Comparison of ENCODE assay signal across 17 cellular contexts in genomic region chr10:72063703-72064391, GRCh38. TPM values are rescaled to one million over a fixed set of nuclear protein-coding genes. Genes with fewer than 3 reads are reported as not detected.
A peak's percentile ranks its signal among the peaks of the same experiment; 100 is the strongest.
DNase-seq lines count a peak whose midpoint lies in the region; ATAC-seq, FAIRE-seq and TF ChIP-seq lines count a peak whose summit lies in the region.
"Had no signal": no experiment of that assay in that cellular context is flagged by ENCODE, and none has a peak within 500 bp of the region (broad histone marks: within the 10 kb centered on the region; RNA-seq: fewer than 3 reads in every experiment).

No MANE protein-coding gene starts in this region.

- H3K4me3 ChIP-seq in kidney (ENCODE audit: low read length in 2 of 2) (no peak overlapping the region), BE2C (ENCODE audit: low read depth, low read length) (no peak overlapping the region)
- H3K4me3 ChIP-seq: uterus had no signal

- H3K4me1 Mint-ChIP-seq in natural killer cell: peaks cover 0 to 13% of the 10 kb centered on the region in 2 donors
- no peaks in the 10 kb centered on the region for H3K4me1 Mint-ChIP-seq in natural killer cell treated with Interleukin-12 subunit alpha and Interleukin-12 subunit beta and Interleukin-15 and Interleukin-18, amount 100 ng/mL, for 72 hours (ENCODE audit: low read depth in 2 of 2)
- H3K4me1 Mint-ChIP-seq in activated naive CD8-positive, alpha-beta T cell treated with anti-CD3 and anti-CD28 coated beads for 36 hours: peaks cover 32% of the 10 kb centered on the region

- peak overlapping the region; percentile 16 to 66 for H3K27ac Mint-ChIP-seq in natural killer cell
- H3K27ac Mint-ChIP-seq in natural killer cell treated with Interleukin-12 subunit alpha and Interleukin-12 subunit beta and Interleukin-15 and Interleukin-18, amount 100 ng/mL, for 72 hours: peak overlapping the region in 1 of 2 donors; percentile 58
- H3K27ac Mint-ChIP-seq in activated naive CD8-positive, alpha-beta T cell treated with anti-CD3 and anti-CD28 coated beads for 36 hours: peak overlapping the region; percentile 71
- H3K27ac Mint-ChIP-seq: T-helper 1 cell treated with Interleukin-12 subunit alpha and Interleukin-12 subunit beta and Interleukin-4 antibody, amounts not matched to agents 30 μg/mL and 1 μg/mL, for 36 hours had no signal

- no peaks in the 10 kb centered on the region for H3K36me3 ChIP-seq in kidney (ENCODE audit: control insufficient read depth in 1 of 2, insufficient read depth in 2 of 2, low read length in 2 of 2)
- H3K36me3 ChIP-seq in BE2C: no peaks in the 10 kb centered on the region
- H3K36me3 ChIP-seq: uterus had no signal

- H3K4me1 ChIP-seq in kidney (ENCODE audit: control insufficient read depth in 1 of 2, insufficient read depth in 1 of 2, low read depth in 1 of 2, low read length in 2 of 2) (peaks cover 0 to 8% of the 10 kb centered on the region in 2 donors), BE2C (peaks cover 3% of the 10 kb centered on the region; the same call in 1 of the 2 replicates)
- H3K4me1 ChIP-seq: uterus had no signal

- H3K27ac ChIP-seq in kidney (ENCODE audit: low read depth in 2 of 2, low read length in 2 of 2): no peak overlapping the region
- H3K27ac ChIP-seq: uterus had no signal

- no peaks in the 10 kb centered on the region for H3K36me3 Mint-ChIP-seq in natural killer cell
- H3K36me3 Mint-ChIP-seq in natural killer cell treated with Interleukin-12 subunit alpha and Interleukin-12 subunit beta and Interleukin-15 and Interleukin-18, amount 100 ng/mL, for 72 hours: no peaks in the 10 kb centered on the region
- peaks cover 20% of the 10 kb centered on the region for H3K36me3 Mint-ChIP-seq in activated naive CD8-positive, alpha-beta T cell treated with anti-CD3 and anti-CD28 coated beads for 36 hours

- no peaks in the 10 kb centered on the region for H3K27me3 ChIP-seq in BE2C
- H3K27me3 ChIP-seq: uterus had no signal

- FAIRE-seq in kidney (lab: Jason Lieb, UNC): no peak
- FAIRE-seq: D721Med had no signal

- ATAC-seq in natural killer cell (no peak), HG03521 (IDR thresholded peaks at IDR 0.05; ENCODE audit: unreplicated experiment) (no peak), HG02973 (IDR thresholded peaks at IDR 0.05; ENCODE audit: unreplicated experiment) (no peak)
- ATAC-seq in natural killer cell treated with Interleukin-12 subunit alpha and Interleukin-12 subunit beta and Interleukin-15 and Interleukin-18, amount 100 ng/mL, for 72 hours: no peak

- H3K9me3 ChIP-seq in kidney (ENCODE audit: control insufficient read depth in 1 of 2, low read length in 2 of 2) (no peaks in the 10 kb centered on the region), BE2C (no peaks in the 10 kb centered on the region)
- H3K9me3 ChIP-seq: uterus had no signal

- H3K27me3 Mint-ChIP-seq in natural killer cell (ENCODE audit: low read depth in 2 of 2): no peaks in the 10 kb centered on the region
- no peaks in the 10 kb centered on the region for H3K27me3 Mint-ChIP-seq in natural killer cell treated with Interleukin-12 subunit alpha and Interleukin-12 subunit beta and Interleukin-15 and Interleukin-18, amount 100 ng/mL, for 72 hours
- H3K27me3 Mint-ChIP-seq in activated naive CD8-positive, alpha-beta T cell treated with anti-CD3 and anti-CD28 coated beads for 36 hours: no peaks in the 10 kb centered on the region

- TF ChIP-seq CTCF in natural killer cell (IDR thresholded peaks at IDR 0.05): no peak
- no peak for TF ChIP-seq CTCF in kidney (IDR thresholded peaks at IDR 0.05; ENCODE audit: borderline replicate concordance, extremely low read depth, insufficient read depth)
- no peak for TF ChIP-seq CTCF in BE2C (IDR thresholded peaks at IDR 0.05; ENCODE audit: low read depth, low read length)

- no peak overlapping the region for H3K4me3 Mint-ChIP-seq in natural killer cell
- H3K4me3 Mint-ChIP-seq in natural killer cell treated with Interleukin-12 subunit alpha and Interleukin-12 subunit beta and Interleukin-15 and Interleukin-18, amount 100 ng/mL, for 72 hours: no peak overlapping the region
- no peak overlapping the region for H3K4me3 Mint-ChIP-seq in activated naive CD8-positive, alpha-beta T cell treated with anti-CD3 and anti-CD28 coated beads for 36 hours
- H3K4me3 Mint-ChIP-seq: T-helper 1 cell treated with Interleukin-12 subunit alpha and Interleukin-12 subunit beta and Interleukin-4 antibody, amounts not matched to agents 30 μg/mL and 1 μg/mL, for 36 hours had no signal

- H3K9me3 Mint-ChIP-seq in natural killer cell: no peaks in the 10 kb centered on the region
- H3K9me3 Mint-ChIP-seq in natural killer cell treated with Interleukin-12 subunit alpha and Interleukin-12 subunit beta and Interleukin-15 and Interleukin-18, amount 100 ng/mL, for 72 hours: no peaks in the 10 kb centered on the region
- H3K9me3 Mint-ChIP-seq in activated naive CD8-positive, alpha-beta T cell treated with anti-CD3 and anti-CD28 coated beads for 36 hours: no peaks in the 10 kb centered on the region
- H3K9me3 Mint-ChIP-seq: T-helper 1 cell treated with Interleukin-12 subunit alpha and Interleukin-12 subunit beta and Interleukin-4 antibody, amounts not matched to agents 30 μg/mL and 1 μg/mL, for 36 hours had no signal

- intact Hi-C loops in natural killer cell (cut with micrococcal nuclease) (no loop called here), kidney (cut with DNase I) (no loop called here)

- no peak overlapping the region for H3K9ac ChIP-seq in kidney (ENCODE audit: low read length in 2 of 2)

- DNase-seq in natural killer cell: no peak
- DNase-seq in natural killer cell treated with Interleukin-12 subunit alpha and Interleukin-12 subunit beta and Interleukin-15 and Interleukin-18, amount 100 ng/mL, for 72 hours (ENCODE audit: low spot score): no peak
- DNase-seq in activated naive CD8-positive, alpha-beta T cell treated with anti-CD3 and anti-CD28 coated beads for 36 hours: no peak
- peak; percentile 75 for DNase-seq in kidney
- no peak for DNase-seq in BE2C
- DNase-seq in NCI-H774 (lab: John Stamatoyannopoulos, UW): no peak
- DNase-seq: amygdala, HCEC 1CT, NCI-H1092 treated with DMSO at 0.1 percent for 48 hours, NCI-H2171, NCI-H82, SHP77, uterus had no signal

RNA-seq across cellular contexts. Expression of gene SPOCK2, which starts 24.5 kb away (rescaled TPM):
- total RNA-seq in natural killer cell (100 to 1,000 TPM; 258 to 329 (median 293) TPM), kidney (19.7 TPM)
- total RNA-seq in natural killer cell treated with Interleukin-12 subunit alpha and Interleukin-12 subunit beta and Interleukin-15 and Interleukin-18, amount 100 ng/mL, for 72 hours: 10 to 100 TPM; 24.9 to 25.9 TPM
- total RNA-seq in activated naive CD8-positive, alpha-beta T cell treated with anti-CD3 and anti-CD28 coated beads for 36 hours: 100 to 1,000 TPM; 136 to 142 TPM
- polyA plus RNA-seq in kidney (ENCODE audit: insufficient read depth, low read depth, low replicate concordance): 103 TPM
- 1.4 TPM for polyA plus RNA-seq in BE2C (2012; ENCODE audit: insufficient read depth, insufficient read length, low read depth)
